27 cellular contexts compared by ENCODE assay signal in the genomic region with DNA sequence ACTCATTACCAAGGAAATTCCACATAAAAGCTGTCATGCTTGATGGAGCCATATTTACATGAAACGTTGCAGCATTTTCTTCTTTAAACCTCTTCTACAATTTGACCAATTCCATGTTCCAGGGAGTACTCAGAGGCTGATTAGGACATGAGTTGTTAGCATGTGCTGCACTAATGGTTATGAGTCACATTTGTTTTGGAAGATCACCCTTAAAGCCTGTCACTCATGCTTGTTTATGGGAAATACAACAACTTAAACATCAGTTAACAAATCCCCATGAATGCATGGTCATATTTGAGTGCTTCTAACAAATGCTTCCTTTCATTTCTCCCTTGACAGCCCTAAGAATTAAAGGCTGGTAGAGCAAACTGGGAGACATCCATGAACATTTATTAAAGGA.
DNase-seq lines count a peak whose midpoint lies in the region; ATAC-seq and TF ChIP-seq lines count a peak whose summit lies in the region.
"Had no signal": no experiment of that assay in that cellular context is flagged by ENCODE, and none has a peak within 500 bp of the region (broad histone marks: within the 10 kb centered on the region; RNA-seq: fewer than 3 reads in every experiment).

No MANE protein-coding gene starts in this region.

- H2BK5ac ChIP-seq in trophoblast cell (ENCODE audit: low read depth, low read length, poor library complexity): no peak overlapping the region

- peak; percentile 22 for DNase-seq in COLO829 (ENCODE audit: low spot score)
- peak; percentile 51 for DNase-seq in PC-3
- peak; percentile 14 to 86 for DNase-seq in trophoblast cell
- DNase-seq in DMS114 treated with DMSO at 0.1 percent for 48 hours (lab: John Stamatoyannopoulos, UW; ENCODE audit: unreplicated experiment): no peak
- DNase-seq in activated T-cell treated with anti-CD3 and anti-CD28 coated beads, Interleukin-2, amount 50 U/mL, for 4 hours: no peak
- DNase-seq in NCI-H1436 (lab: John Stamatoyannopoulos, UW): no peak
- no peak for DNase-seq in Calu3
- DNase-seq: ACHN; activated CD4-positive, alpha-beta T cell treated with anti-CD3 and anti-CD28 coated beads, Interleukin-2, amount 10 ng/mL, durations not matched to agents 7 days and 5 days; activated naive CD4-positive, alpha-beta T cell; activated T-cell treated with anti-CD3 and anti-CD28 coated beads, Interleukin-2, amount 50 U/mL, for 48 hours; body of pancreas; dorsolateral prefrontal cortex; HFFc6; hypothalamus; immature natural killer cell; left lung; NCI-H1694; NCI-H2171; NCI-H510A treated with DMSO at 0.1 percent for 48 hours; nucleus accumbens; spleen; T1000 had no signal

- H3K79me1 ChIP-seq in trophoblast cell (ENCODE audit: low read length): no peaks in the 10 kb centered on the region

- H3F3A ChIP-seq in PC-3 (ENCODE audit: low read length, unreplicated experiment): no peaks in the 10 kb centered on the region

- H3K9me2 ChIP-seq in PC-3 (replicated peaks; ENCODE audit: low read length): no peaks in the 10 kb centered on the region

- H3K27me3 ChIP-seq in PC-3 (ENCODE audit: low read length) (no peaks in the 10 kb centered on the region), trophoblast cell (ENCODE audit: insufficient read depth, low read length) (no peaks in the 10 kb centered on the region)
- H3K27me3 ChIP-seq: BLaER1, body of pancreas, left lung, right atrium auricular region, spleen had no signal

- ATAC-seq in PC-3: peak; percentile 47
- ATAC-seq in esophagus mucosa: peak; percentile 49
- ATAC-seq in activated T-cell treated with anti-CD3 and anti-CD28 coated beads, Interleukin-2, amount 50 U/mL, for 4 hours: no peak
- ATAC-seq: body of pancreas, left lung had no signal

- TF ChIP-seq CTCF in PC-3 (conservative IDR thresholded peaks at IDR 0.05; ENCODE audit: low read depth, low read length) (no peak), Calu3 (IDR thresholded peaks at IDR 0.05; ENCODE audit: unreplicated experiment) (no peak)

- H3K9ac ChIP-seq in PC-3 (ENCODE audit: low read length) (no peak overlapping the region), trophoblast cell (ENCODE audit: low read length) (no peak overlapping the region)
- H3K9ac ChIP-seq: BLaER1 had no signal

- no peak overlapping the region for H2BK12ac ChIP-seq in trophoblast cell (ENCODE audit: low read length)

- no peak overlapping the region for H3K4me3 Mint-ChIP-seq in activated T-cell treated with anti-CD3 and anti-CD28 coated beads, Interleukin-2, amount 50 U/mL, for 4 hours
- H3K4me3 Mint-ChIP-seq in Calu3 (ENCODE audit: low read depth, unreplicated experiment): no peak overlapping the region
- H3K4me3 Mint-ChIP-seq: activated CD4-positive, alpha-beta T cell treated with anti-CD3 and anti-CD28 coated beads, Interleukin-2, amount 10 ng/mL, durations not matched to agents 7 days and 5 days; HFFc6; immature natural killer cell; type B pancreatic cell had no signal

- no peaks in the 10 kb centered on the region for H4K20me1 ChIP-seq in PC-3 (ENCODE audit: low read length)
- H4K20me1 ChIP-seq: BLaER1 had no signal

- no peak overlapping the region for H3K14ac ChIP-seq in trophoblast cell (ENCODE audit: low read length)

- peaks cover 26% of the 10 kb centered on the region for H3K27me3 Mint-ChIP-seq in activated T-cell treated with anti-CD3 and anti-CD28 coated beads, Interleukin-2, amount 50 U/mL, for 4 hours (ENCODE audit: low read depth)
- H3K27me3 Mint-ChIP-seq in Calu3 (ENCODE audit: unreplicated experiment): peaks cover 50% of the 10 kb centered on the region

- no TSS peak for BruUV-seq in PC-3 (replicated peaks; lab: Mats Ljungman, UMichigan)
- no TSS peak for BruUV-seq in Calu3 (replicated peaks; lab: Mats Ljungman, UMichigan)

- H3K18ac ChIP-seq in trophoblast cell (ENCODE audit: low read length): no peak overlapping the region

- intact Hi-C loops in PC-3 (cut with micrococcal nuclease): loop anchor here (1.0 to 10.0 kb wide), 2 partner anchors 154 to 275 kb away; no protein-coding TSS in a partner anchor
- intact Hi-C loops in Calu3 (cut with micrococcal nuclease; ENCODE audit: unreplicated experiment): no loop called here

- H3K4me1 ChIP-seq in PC-3 (ENCODE audit: insufficient read depth, low read length): peaks cover 17% of the 10 kb centered on the region
- H3K4me1 ChIP-seq in trophoblast cell (ENCODE audit: control insufficient read depth in 1 of 2, insufficient read depth in 2 of 2, low read length in 2 of 2): no peaks in the 10 kb centered on the region
- H3K4me1 ChIP-seq: BLaER1, body of pancreas, left lung had no signal

- H2AFZ ChIP-seq in PC-3 (ENCODE audit: low read length): no peak overlapping the region
- no peak overlapping the region for H2AFZ ChIP-seq in trophoblast cell (ENCODE audit: insufficient read depth, low read length, poor library complexity)

- POLR2A ChIA-PET in PC-3 (lab: Charles Lee; ENCODE audit: unreplicated experiment): no interaction called here

- H3K36me3 ChIP-seq in PC-3 (ENCODE audit: low read depth, low read length): no peaks in the 10 kb centered on the region
- H3K36me3 ChIP-seq in trophoblast cell (ENCODE audit: control insufficient read depth in 1 of 2, insufficient read depth in 2 of 2, low read length in 2 of 2): no peaks in the 10 kb centered on the region
- H3K36me3 ChIP-seq: BLaER1, left lung, right atrium auricular region, spleen had no signal

- H3K23ac ChIP-seq in trophoblast cell (ENCODE audit: low read length): no peak overlapping the region

- H3K27ac Mint-ChIP-seq in Calu3 (ENCODE audit: unreplicated experiment): no peak overlapping the region
- H3K27ac Mint-ChIP-seq: activated CD4-positive, alpha-beta T cell treated with anti-CD3 and anti-CD28 coated beads, Interleukin-2, amount 10 ng/mL, durations not matched to agents 7 days and 5 days; HFFc6; immature natural killer cell; type B pancreatic cell had no signal

- H3K27ac ChIP-seq in PC-3 (ENCODE audit: low read length) (no peak overlapping the region), trophoblast cell (ENCODE audit: low read depth, low read length) (no peak overlapping the region)
- H3K27ac ChIP-seq: BLaER1, body of pancreas, dorsolateral prefrontal cortex, left lung, right atrium auricular region, spleen had no signal

- peaks cover 1% of the 10 kb centered on the region for H3K4me1 Mint-ChIP-seq in activated T-cell treated with anti-CD3 and anti-CD28 coated beads, Interleukin-2, amount 50 U/mL, for 4 hours (ENCODE audit: low read depth)
- no peaks in the 10 kb centered on the region for H3K4me1 Mint-ChIP-seq in Calu3 (ENCODE audit: low read depth, unreplicated experiment)
- H3K4me1 Mint-ChIP-seq: activated CD4-positive, alpha-beta T cell treated with anti-CD3 and anti-CD28 coated beads, Interleukin-2, amount 10 ng/mL, durations not matched to agents 7 days and 5 days; immature natural killer cell had no signal

- H2AK5ac ChIP-seq in trophoblast cell (ENCODE audit: low read length): no peak overlapping the region

- no peaks in the 10 kb centered on the region for H3K36me3 Mint-ChIP-seq in activated T-cell treated with anti-CD3 and anti-CD28 coated beads, Interleukin-2, amount 50 U/mL, for 4 hours (ENCODE audit: insufficient read depth)
- H3K36me3 Mint-ChIP-seq in Calu3 (ENCODE audit: insufficient read depth, unreplicated experiment): no peaks in the 10 kb centered on the region
- H3K36me3 Mint-ChIP-seq: immature natural killer cell had no signal

- H3K4me2 ChIP-seq in PC-3 (ENCODE audit: low read length) (no peak overlapping the region), trophoblast cell (ENCODE audit: low read length) (no peak overlapping the region)
- H3K4me2 ChIP-seq: BLaER1 had no signal

- H4K12ac ChIP-seq in trophoblast cell (ENCODE audit: low read depth, low read length): no peak overlapping the region

- H2BK120ac ChIP-seq in trophoblast cell (ENCODE audit: insufficient read depth, low read length, poor library complexity): no peak overlapping the region

- CTCF ChIA-PET in PC-3 (lab: Charles Lee) (no interaction called here), Calu3 (lab: Charles Lee) (no interaction called here)

- H4K91ac ChIP-seq in trophoblast cell (ENCODE audit: low read depth, low read length): no peak overlapping the region

- H3K4ac ChIP-seq in trophoblast cell (ENCODE audit: low read depth, low read length): no peak overlapping the region

- no peak overlapping the region for H3K4me3 ChIP-seq in PC-3 (ENCODE audit: low read length)
- no peak overlapping the region for H3K4me3 ChIP-seq in trophoblast cell (ENCODE audit: low read depth, low read length)
- H3K4me3 ChIP-seq: BLaER1, body of pancreas, dorsolateral prefrontal cortex, left lung, right atrium auricular region, spleen had no signal

- H3K9me3 Mint-ChIP-seq in activated T-cell treated with anti-CD3 and anti-CD28 coated beads, Interleukin-2, amount 50 U/mL, for 4 hours: no peaks in the 10 kb centered on the region
- no peaks in the 10 kb centered on the region for H3K9me3 Mint-ChIP-seq in Calu3 (ENCODE audit: low read depth, unreplicated experiment)
- H3K9me3 Mint-ChIP-seq: activated CD4-positive, alpha-beta T cell treated with anti-CD3 and anti-CD28 coated beads, Interleukin-2, amount 10 ng/mL, durations not matched to agents 7 days and 5 days; HFFc6; immature natural killer cell had no signal

- H4K8ac ChIP-seq in trophoblast cell (ENCODE audit: low read depth, low read length): no peak overlapping the region

- H3K9me3 ChIP-seq in PC-3 (ENCODE audit: low read length) (no peaks in the 10 kb centered on the region), trophoblast cell (ENCODE audit: insufficient read depth, low read depth, low read length) (peaks cover 8% of the 10 kb centered on the region)
- H3K9me3 ChIP-seq: body of pancreas, right atrium auricular region, spleen had no signal

- no CpG with 5 or more reads among the region's 1 CpG for WGBS in trophoblast cell (ENCODE audit: extremely low coverage, insufficient coverage, insufficient read length)

- H3K79me2 ChIP-seq in PC-3 (ENCODE audit: low read length): no peaks in the 10 kb centered on the region
- no peaks in the 10 kb centered on the region for H3K79me2 ChIP-seq in trophoblast cell (ENCODE audit: control insufficient read depth, insufficient read depth, low read length, poor library complexity)

Comparison
In these comparisons a context has a peak if more than half of its experiments do, and no peak if none do; other contexts are left out.
1. DNase-seq: peak in COLO829 (single experiment), PC-3 (single experiment) and trophoblast cell (2 of 2); none in DMS114 treated with DMSO at 0.1 percent for 48 hours (single experiment), activated T-cell treated with anti-CD3 and anti-CD28 coated beads, Interleukin-2, amount 50 U/mL, for 4 hours (single experiment), NCI-H1436 (single experiment) and Calu3 (single experiment).
2. ATAC-seq: peak in PC-3 (single experiment) and esophagus mucosa (single experiment); none in activated T-cell treated with anti-CD3 and anti-CD28 coated beads, Interleukin-2, amount 50 U/mL, for 4 hours (0 of 2).